Comparison of ENCODE assay signal across 1 cellular context in the genomic region with DNA sequence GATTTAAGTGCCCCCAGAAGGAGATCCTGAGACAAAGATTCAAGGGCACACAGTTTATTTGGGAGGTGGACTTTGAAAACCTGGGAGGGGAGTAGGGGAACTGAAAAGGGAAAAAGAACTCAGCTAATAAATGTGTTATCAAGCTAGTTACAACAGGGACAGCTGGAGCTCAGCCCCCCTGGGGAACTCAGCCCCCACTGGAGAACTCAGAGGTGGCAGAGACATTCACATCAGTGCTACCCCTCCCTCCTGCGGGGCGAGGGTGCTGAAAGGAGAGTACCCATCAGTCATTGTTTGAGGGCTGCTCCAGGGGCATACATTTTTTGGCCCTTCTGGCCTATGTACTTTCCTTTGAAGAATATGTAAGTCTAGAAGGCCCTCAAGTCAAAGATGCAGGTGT.
A peak's percentile ranks its signal among the peaks of the same experiment; 100 is the strongest.
TF ChIP-seq lines count a peak whose summit lies in the region.

No MANE protein-coding gene starts in this region.

TF ChIP-seq in HEK293, 187 proteins besides CTCF, POLR2A, EP300 and RAD21 (continued from another document):
- TF ChIP-seq, protein P1, sequence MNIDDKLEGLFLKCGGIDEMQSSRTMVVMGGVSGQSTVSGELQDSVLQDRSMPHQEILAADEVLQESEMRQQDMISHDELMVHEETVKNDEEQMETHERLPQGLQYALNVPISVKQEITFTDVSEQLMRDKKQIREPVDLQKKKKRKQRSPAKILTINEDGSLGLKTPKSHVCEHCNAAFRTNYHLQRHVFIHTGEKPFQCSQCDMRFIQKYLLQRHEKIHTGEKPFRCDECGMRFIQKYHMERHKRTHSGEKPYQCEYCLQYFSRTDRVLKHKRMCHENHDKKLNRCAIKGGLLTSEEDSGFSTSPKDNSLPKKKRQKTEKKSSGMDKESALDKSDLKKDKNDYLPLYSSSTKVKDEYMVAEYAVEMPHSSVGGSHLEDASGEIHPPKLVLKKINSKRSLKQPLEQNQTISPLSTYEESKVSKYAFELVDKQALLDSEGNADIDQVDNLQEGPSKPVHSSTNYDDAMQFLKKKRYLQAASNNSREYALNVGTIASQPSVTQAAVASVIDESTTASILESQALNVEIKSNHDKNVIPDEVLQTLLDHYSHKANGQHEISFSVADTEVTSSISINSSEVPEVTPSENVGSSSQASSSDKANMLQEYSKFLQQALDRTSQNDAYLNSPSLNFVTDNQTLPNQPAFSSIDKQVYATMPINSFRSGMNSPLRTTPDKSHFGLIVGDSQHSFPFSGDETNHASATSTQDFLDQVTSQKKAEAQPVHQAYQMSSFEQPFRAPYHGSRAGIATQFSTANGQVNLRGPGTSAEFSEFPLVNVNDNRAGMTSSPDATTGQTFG (tag by site-specific recombination; IDR thresholded peaks at IDR 0.05; ENCODE audit: borderline replicate concordance) = no peak
- no peak for TF ChIP-seq ZNF10 (tag by site-specific recombination; IDR thresholded peaks at IDR 0.05)
- TF ChIP-seq ZNF341 (tag by site-specific recombination; IDR thresholded peaks at IDR 0.05; ENCODE audit: low read depth) = peak; percentile 33; the same call in 1 of the 2 replicates
- no peak for TF ChIP-seq ZNF654 (tag by site-specific recombination; IDR thresholded peaks at IDR 0.05; ENCODE audit: low read depth)
- TF ChIP-seq ZNF510 (tag by site-specific recombination; IDR thresholded peaks at IDR 0.05; ENCODE audit: insufficient replicate concordance) = no peak
